In genomic region chr9:137750007-137750406, GRCh38 we compare ENCODE assay signal across 26 cellular contexts.
DNase-seq lines count a peak whose midpoint lies in the region; ATAC-seq and TF ChIP-seq lines count a peak whose summit lies in the region.
"Had no signal": no experiment of that assay in that cellular context is flagged by ENCODE, and none has a peak within 500 bp of the region (broad histone marks: within the 10 kb centered on the region; RNA-seq: fewer than 3 reads in every experiment).

No MANE protein-coding gene starts in this region.

- H3K9me3 Mint-ChIP-seq in activated CD4-positive, alpha-beta T cell treated with anti-CD3 and anti-CD28 coated beads for 36 hours (ENCODE audit: low read depth) = peaks cover 5% of the 10 kb centered on the region
- H3K9me3 Mint-ChIP-seq in activated CD4-positive, alpha-beta T cell treated with anti-CD3 and anti-CD28 coated beads, Interleukin-2, amount 10 ng/mL, durations not matched to agents 24 days and 14 days = peaks cover 3% of the 10 kb centered on the region
- peaks cover 7% of the 10 kb centered on the region for H3K9me3 Mint-ChIP-seq in endodermal cell
- H3K9me3 Mint-ChIP-seq in stimulated activated memory B cell treated with anti-CD40 and anti-IgM and Interleukin-4, amounts not matched to agents 10 μg/mL and 1 μg/mL and 100 μg/mL, for 72 hours = no peaks in the 10 kb centered on the region
- H3K9me3 Mint-ChIP-seq: CD8-positive, alpha-beta memory T cell; IgD-negative memory B cell had no signal

- peak overlapping the region; percentile 97; the same call in 1 of the 2 replicates for H3K27ac ChIP-seq in OCI-LY3 (ENCODE audit: low read length)
- no peak overlapping the region for H3K27ac ChIP-seq in endodermal cell (ENCODE audit: low read depth, low read length)
- H3K27ac ChIP-seq in GM23248 = no peak overlapping the region
- H3K27ac ChIP-seq: 22Rv1, BLaER1, HL-60, PC-9, RWPE1, SJCRH30 had no signal

- peak overlapping the region; percentile 25 for H3K27ac Mint-ChIP-seq in activated CD4-positive, alpha-beta T cell treated with anti-CD3 and anti-CD28 coated beads for 36 hours
- no peak overlapping the region for H3K27ac Mint-ChIP-seq in activated CD4-positive, alpha-beta T cell treated with anti-CD3 and anti-CD28 coated beads, Interleukin-2, amount 10 ng/mL, durations not matched to agents 24 days and 14 days
- peak overlapping the region; percentile 70 for H3K27ac Mint-ChIP-seq in endodermal cell
- H3K27ac Mint-ChIP-seq in stimulated activated memory B cell treated with anti-CD40 and anti-IgM and Interleukin-4, amounts not matched to agents 10 μg/mL and 1 μg/mL and 100 μg/mL, for 72 hours = peak overlapping the region; percentile 40
- H3K27ac Mint-ChIP-seq: HFFc6 had no signal

- peaks cover 8% of the 10 kb centered on the region for H3K4me1 Mint-ChIP-seq in activated CD4-positive, alpha-beta T cell treated with anti-CD3 and anti-CD28 coated beads for 36 hours
- peaks cover 6% of the 10 kb centered on the region for H3K4me1 Mint-ChIP-seq in activated CD4-positive, alpha-beta T cell treated with anti-CD3 and anti-CD28 coated beads, Interleukin-2, amount 10 ng/mL, durations not matched to agents 24 days and 14 days
- H3K4me1 Mint-ChIP-seq in endodermal cell = peaks cover 6% of the 10 kb centered on the region
- H3K4me1 Mint-ChIP-seq in stimulated activated memory B cell treated with anti-CD40 and anti-IgM and Interleukin-4, amounts not matched to agents 10 μg/mL and 1 μg/mL and 100 μg/mL, for 72 hours = peaks cover 47% of the 10 kb centered on the region

- H3K4me1 ChIP-seq in OCI-LY3 (ENCODE audit: low read length) (peaks cover 53% of the 10 kb centered on the region), endodermal cell (ENCODE audit: control insufficient read depth, insufficient read depth, low read length) (peaks cover 3% of the 10 kb centered on the region), GM23248 (ENCODE audit: insufficient read depth) (no peaks in the 10 kb centered on the region), BE2C (peaks cover 2% of the 10 kb centered on the region)

- 94% methylated on average over 3 of the region's 3 CpGs; no CpG with 5 or more reads in 1 of the 2 experiments for WGBS in endodermal cell (ENCODE audit: insufficient coverage in 1 of 2, insufficient read length in 1 of 2), 2 experiments
- WGBS in GM23248 (ENCODE audit: low coverage in 1 of 2, low lambda C conversion rate in 2 of 2, missing lambda C conversion rate in 2 of 2), 2 experiments = 96 to 100% methylated on average over 3 of the region's 3 CpGs

- POLR2A ChIA-PET in activated CD4-positive, alpha-beta T cell treated with anti-CD3 and anti-CD28 coated beads for 36 hours (lab: Charles Lee) = no interaction called here

- H3K9ac ChIP-seq in OCI-LY3 (ENCODE audit: low read length) = no peak overlapping the region
- H3K9ac ChIP-seq in endodermal cell (ENCODE audit: extremely low read depth, low read length, poor library complexity, severe bottlenecking) = no peak overlapping the region
- H3K9ac ChIP-seq in GM23248 = no peak overlapping the region
- H3K9ac ChIP-seq: BLaER1 had no signal

- H3K36me3 Mint-ChIP-seq in activated CD4-positive, alpha-beta T cell treated with anti-CD3 and anti-CD28 coated beads for 36 hours (ENCODE audit: low read depth) = peaks cover 40% of the 10 kb centered on the region
- H3K36me3 Mint-ChIP-seq in activated CD4-positive, alpha-beta T cell treated with anti-CD3 and anti-CD28 coated beads, Interleukin-2, amount 10 ng/mL, durations not matched to agents 24 days and 14 days (ENCODE audit: low read depth) = peaks cover 47% of the 10 kb centered on the region
- peaks cover 63% of the 10 kb centered on the region for H3K36me3 Mint-ChIP-seq in endodermal cell (ENCODE audit: low read depth)
- peaks cover 85% of the 10 kb centered on the region for H3K36me3 Mint-ChIP-seq in stimulated activated memory B cell treated with anti-CD40 and anti-IgM and Interleukin-4, amounts not matched to agents 10 μg/mL and 1 μg/mL and 100 μg/mL, for 72 hours

- no peaks in the 10 kb centered on the region for H3K9me2 ChIP-seq in GM23248 (ENCODE audit: insufficient read depth)

- TF ChIP-seq CTCF in OCI-LY3 (IDR thresholded peaks at IDR 0.05; ENCODE audit: low read depth, low read length) = no peak
- no peak for TF ChIP-seq CTCF in endodermal cell (conservative IDR thresholded peaks at IDR 0.05)
- TF ChIP-seq CTCF in BE2C (IDR thresholded peaks at IDR 0.05; ENCODE audit: low read depth, low read length) = no peak

- H3K4me3 Mint-ChIP-seq in activated CD4-positive, alpha-beta T cell treated with anti-CD3 and anti-CD28 coated beads for 36 hours = no peak overlapping the region
- H3K4me3 Mint-ChIP-seq in activated CD4-positive, alpha-beta T cell treated with anti-CD3 and anti-CD28 coated beads, Interleukin-2, amount 10 ng/mL, durations not matched to agents 24 days and 14 days = no peak overlapping the region
- no peak overlapping the region for H3K4me3 Mint-ChIP-seq in endodermal cell
- no peak overlapping the region for H3K4me3 Mint-ChIP-seq in stimulated activated memory B cell treated with anti-CD40 and anti-IgM and Interleukin-4, amounts not matched to agents 10 μg/mL and 1 μg/mL and 100 μg/mL, for 72 hours
- H3K4me3 Mint-ChIP-seq: CD8-positive, alpha-beta memory T cell; HFFc6; IgD-negative memory B cell had no signal

- H3K9me3 ChIP-seq in OCI-LY3 (ENCODE audit: insufficient read depth, low read length) (0 out of 2 replicates have a peak, but pooled peaks cover 3% of the 10 kb centered on the region), endodermal cell (ENCODE audit: control insufficient read depth, low read length) (peaks cover 3% of the 10 kb centered on the region), GM23248 (ENCODE audit: low read depth) (no peaks in the 10 kb centered on the region), BE2C (no peaks in the 10 kb centered on the region)
- H3K9me3 ChIP-seq: SJCRH30 had no signal

- H3K4me3 ChIP-seq in OCI-LY3 (ENCODE audit: low read length) (no peak overlapping the region), endodermal cell (ENCODE audit: low read length) (no peak overlapping the region), GM23248 (no peak overlapping the region), BE2C (ENCODE audit: low read depth, low read length) (no peak overlapping the region)
- H3K4me3 ChIP-seq: BLaER1, GM12878, PC-9, SJCRH30 had no signal

- peaks cover 82% of the 10 kb centered on the region for H3K36me3 ChIP-seq in OCI-LY3 (replicated peaks; ENCODE audit: low read depth, low read length)
- H3K36me3 ChIP-seq in endodermal cell (ENCODE audit: control insufficient read depth, insufficient read depth, low read length) = peaks cover 64% of the 10 kb centered on the region
- H3K36me3 ChIP-seq in GM23248 (ENCODE audit: low read depth) = no peaks in the 10 kb centered on the region; the same call in 1 of the 2 replicates
- H3K36me3 ChIP-seq in BE2C = peaks cover 33% of the 10 kb centered on the region

- in situ Hi-C loops in GM23248 (cut with MboI) = no loop called here

- H3K27me3 Mint-ChIP-seq in activated CD4-positive, alpha-beta T cell treated with anti-CD3 and anti-CD28 coated beads for 36 hours = no peaks in the 10 kb centered on the region
- H3K27me3 Mint-ChIP-seq in activated CD4-positive, alpha-beta T cell treated with anti-CD3 and anti-CD28 coated beads, Interleukin-2, amount 10 ng/mL, durations not matched to agents 24 days and 14 days = no peaks in the 10 kb centered on the region
- H3K27me3 Mint-ChIP-seq in endodermal cell (ENCODE audit: insufficient read depth) = no peaks in the 10 kb centered on the region
- H3K27me3 Mint-ChIP-seq in stimulated activated memory B cell treated with anti-CD40 and anti-IgM and Interleukin-4, amounts not matched to agents 10 μg/mL and 1 μg/mL and 100 μg/mL, for 72 hours = no peaks in the 10 kb centered on the region
- H3K27me3 Mint-ChIP-seq: IgD-negative memory B cell had no signal

- intact Hi-C loops in activated CD4-positive, alpha-beta T cell treated with anti-CD3 and anti-CD28 coated beads for 36 hours (cut with DNase I, micrococcal nuclease) = no loop called here
- intact Hi-C loops in activated CD4-positive, alpha-beta T cell treated with anti-CD3 and anti-CD28 coated beads, Interleukin-2, amount 10 ng/mL, durations not matched to agents 24 days and 14 days (cut with micrococcal nuclease) = no loop called here

- no peaks in the 10 kb centered on the region for H3F3A ChIP-seq in GM23248 (ENCODE audit: insufficient read depth)

- no peaks in the 10 kb centered on the region for H4K20me1 ChIP-seq in OCI-LY3 (ENCODE audit: insufficient read depth, low read length)
- H4K20me1 ChIP-seq in GM23248 (ENCODE audit: insufficient read depth) = no peaks in the 10 kb centered on the region

- H3K27me3 ChIP-seq in OCI-LY3 (ENCODE audit: low read depth, low read length) = no peaks in the 10 kb centered on the region
- no peaks in the 10 kb centered on the region for H3K27me3 ChIP-seq in endodermal cell (ENCODE audit: control insufficient read depth, insufficient read depth, low read length, poor library complexity, severe bottlenecking)
- no peaks in the 10 kb centered on the region for H3K27me3 ChIP-seq in GM23248 (replicated peaks; ENCODE audit: insufficient read depth)
- no peaks in the 10 kb centered on the region for H3K27me3 ChIP-seq in BE2C
- H3K27me3 ChIP-seq: BLaER1, SJCRH30 had no signal

- H3K79me2 ChIP-seq in OCI-LY3 (ENCODE audit: low read length) (peaks cover 45% of the 10 kb centered on the region), GM23248 (ENCODE audit: insufficient read depth) (peaks cover 21% of the 10 kb centered on the region)

- H2AFZ ChIP-seq in OCI-LY3 (ENCODE audit: low read depth, low read length) (no peak overlapping the region), GM23248 (no peak overlapping the region)
- H2AFZ ChIP-seq: PC-9 had no signal

- DNase-seq in activated CD4-positive, alpha-beta T cell treated with anti-CD3 and anti-CD28 coated beads for 36 hours = no peak
- DNase-seq in activated CD4-positive, alpha-beta T cell treated with anti-CD3 and anti-CD28 coated beads, Interleukin-2, amount 10 ng/mL, durations not matched to agents 24 days and 14 days = no peak
- DNase-seq in endodermal cell = no peak
- DNase-seq in GM23248 = no peak
- no peak for DNase-seq in BE2C
- DNase-seq: CD8-positive, alpha-beta memory T cell; DMS53; EL; HFFc6; MM.1S; NCI-H1092 treated with DMSO at 0.1 percent for 48 hours; NCI-H146; NCI-H2029 treated with DMSO at 0.1 percent for 48 hours; NCI-H2171; NCI-H526; PC-9; SJCRH30 had no signal

- CTCF ChIA-PET in activated CD4-positive, alpha-beta T cell treated with anti-CD3 and anti-CD28 coated beads for 36 hours (lab: Charles Lee) = interaction anchor here (1.1 to 2.0 kb wide), 3 partner anchors 8 to 77 kb away, joined by 3 to 4 read pairs (median 4); no protein-coding TSS in a partner anchor

- ATAC-seq in activated CD4-positive, alpha-beta T cell treated with anti-CD3 and anti-CD28 coated beads for 36 hours = no peak
- no peak for ATAC-seq in stimulated activated memory B cell treated with anti-CD40 and anti-IgM and Interleukin-4, amounts not matched to agents 10 μg/mL and 1 μg/mL and 100 μg/mL, for 72 hours
- ATAC-seq in GM19467 (IDR thresholded peaks at IDR 0.05; ENCODE audit: unreplicated experiment) = no peak
- ATAC-seq: GM12878 had no signal

- H3K4me2 ChIP-seq in OCI-LY3 (ENCODE audit: low read length) (no peak overlapping the region), GM23248 (ENCODE audit: unreplicated experiment) (no peak overlapping the region)
- H3K4me2 ChIP-seq: BLaER1, PC-9 had no signal
